ENCODE assay signal across 20 cellular contexts in genomic region chr2:181770145-181770544, GRCh38.
"Had no signal": no experiment of that assay in that cellular context is flagged by ENCODE, and none has a peak within 500 bp of the region (broad histone marks: within the 10 kb centered on the region; RNA-seq: fewer than 3 reads in every experiment).

No MANE protein-coding gene starts in this region.

- H3K27me3 ChIP-seq: brain microvascular endothelial cell, hepatocyte, ovary, right lobe of liver, stomach, testis, upper lobe of left lung had no signal

- ATAC-seq: activated CD4-positive, CD25-positive, alpha-beta regulatory T cell treated with anti-CD3 and anti-CD28 coated beads, Interleukin-2, amount 50 U/mL, for 24 hours; activated CD8-positive, alpha-beta T cell treated with anti-CD3 and anti-CD28 coated beads, Interleukin-2, amount 10 ng/mL, durations not matched to agents 7 days and 5 days; left colon; lower lobe of right lung; natural killer cell; right lobe of liver; stimulated activated effector memory CD8-positive, alpha-beta T cell treated with anti-CD3 and anti-CD28 coated beads, Interleukin-12 subunit alpha, Interleukin-12 subunit beta, amount 100 ng/mL, for 72 hours had no signal

- H3K4me1 ChIP-seq: lower lobe of right lung, right lobe of liver, stomach, upper lobe of left lung had no signal

- H3K9me3 ChIP-seq: lower lobe of right lung, ovary, right lobe of liver, stomach, testis, upper lobe of left lung had no signal

- H2AFZ ChIP-seq: hepatocyte had no signal

- H3K4me3 ChIP-seq: hepatocyte, lower lobe of right lung, ovary, right lobe of liver, stomach, testis, upper lobe of left lung had no signal

- DNase-seq: activated CD4-positive, alpha-beta T cell treated with anti-CD3 and anti-CD28 coated beads, Interleukin-2, amount 10 ng/mL, durations not matched to agents 7 days and 5 days; activated CD8-positive, alpha-beta T cell treated with anti-CD3 and anti-CD28 coated beads, Interleukin-2, amount 10 ng/mL, durations not matched to agents 7 days and 5 days; activated naive CD4-positive, alpha-beta T cell treated with Interleukin-2 at 50 U/mL for 16 hours; activated naive CD8-positive, alpha-beta T cell treated with anti-CD3 and anti-CD28 coated beads, Interleukin-2, amount 10 ng/mL, durations not matched to agents 7 days and 5 days; activated T-cell treated with anti-CD3 and anti-CD28 coated beads, Interleukin-2, amount 50 U/mL, for 24 hours; brain microvascular endothelial cell; cerebellar nuclear complex; erythroblast; left colon; lower lobe of right lung; natural killer cell; ovary; right lobe of liver; stimulated activated CD4-positive, alpha-beta T cell treated with anti-CD3 and anti-CD28 coated beads, Interleukin-4, amount 100 ng/mL, for 24 hours; stomach; testis; upper lobe of left lung had no signal

- H3K36me3 ChIP-seq: brain microvascular endothelial cell, lower lobe of right lung, ovary, right lobe of liver, stomach, upper lobe of left lung had no signal

- H3K27ac ChIP-seq: brain microvascular endothelial cell, hepatocyte, lower lobe of right lung, ovary, right lobe of liver, stomach, testis, upper lobe of left lung had no signal

- H3K79me2 ChIP-seq: hepatocyte had no signal

- H3K4me2 ChIP-seq: hepatocyte had no signal
